Comparison of ENCODE assay signal across 8 cellular contexts in genomic region chr15:73052679-73053397, GRCh38. TPM values are rescaled to one million over a fixed set of nuclear protein-coding genes. Genes with fewer than 3 reads are reported as not detected.
DNase-seq lines count a peak whose midpoint lies in the region; ATAC-seq, FAIRE-seq and TF ChIP-seq lines count a peak whose summit lies in the region.

No MANE protein-coding gene starts in this region.

- H3K27ac ChIP-seq in H1 (ENCODE audit: low read depth, low read length) = peak overlapping the region; percentile 78; the same call in 1 of the 2 replicates

- 1% methylated on average over 40 of the region's 59 CpGs; no CpG with 5 or more reads in 1 of the 2 experiments for WGBS in H1 (ENCODE audit: extremely low coverage in 1 of 2, insufficient coverage in 1 of 2, insufficient read length in 1 of 2, insufficient replicate concordance in 2 of 2, low coverage in 1 of 2, low lambda C conversion rate in 2 of 2, missing lambda C conversion rate in 1 of 2), 2 experiments

- H3K9me3 ChIP-seq in H1 (ENCODE audit: insufficient read depth in 2 of 2, low read depth in 1 of 2, low read length in 1 of 2) = no peaks in the 10 kb centered on the region

- H3K4me3 ChIP-seq in H1 (ENCODE audit: extremely low read depth in 1 of 4, insufficient read depth in 2 of 4, low read depth in 3 of 4, low read length in 4 of 4) = peak overlapping the region; percentile 67 to 81 (median 69)

- no peak overlapping the region for H3K14ac ChIP-seq in H1 (ENCODE audit: insufficient read length)

- no peak overlapping the region for H2AFZ ChIP-seq in H1 (ENCODE audit: low read length)

- H2AK5ac ChIP-seq in H1 (ENCODE audit: low read depth, low read length) = no peak overlapping the region

- POLR2A ChIA-PET in H1 (lab: Charles Lee; ENCODE audit: partially characterized antibody) = interaction anchor here (0.9 to 2.3 kb wide), 7 partner anchors 9 to 191 kb away, joined by 3 to 14 read pairs (median 3); no protein-coding TSS in a partner anchor

- peak overlapping the region; percentile 64 to 98 (median 81) for H3K9ac ChIP-seq in H1 (replicated peaks in 1 of 4; ENCODE audit: extremely low read depth in 1 of 4, low read depth in 3 of 4, low read length in 3 of 4)

- H4K5ac ChIP-seq in H1 (ENCODE audit: insufficient read length, low read depth, low read length) = peak overlapping the region; percentile 30

- no peak for TF ChIP-seq EP300 in H1 (IDR thresholded peaks at IDR 0.05; ENCODE audit: borderline replicate concordance in 1 of 2, low read depth in 2 of 2, low read length in 2 of 2)

- peaks cover 0 to 5% (median 2%) of the 10 kb centered on the region in 4 experiments; a peak in 2 of 7 replicates for H3K4me1 ChIP-seq in H1 (replicated peaks in 1 of 4; ENCODE audit: control insufficient read depth in 3 of 4, insufficient read depth in 4 of 4, low read length in 3 of 4)

- peak overlapping the region; percentile 40 for H3K56ac ChIP-seq in H1 (replicated peaks; ENCODE audit: insufficient read length, low read depth, low read length)

- H4K20me1 ChIP-seq in H1 (replicated peaks in 1 of 2; ENCODE audit: control insufficient read depth in 1 of 2, insufficient read depth in 2 of 2, low read length in 2 of 2) = peaks cover 2 to 7% of the 10 kb centered on the region in 2 experiments

- H3K36me3 ChIP-seq in H1 (ENCODE audit: control insufficient read depth in 2 of 4, insufficient read depth in 4 of 4, low read length in 3 of 4) = no peaks in the 10 kb centered on the region

- H4K91ac ChIP-seq in H1 (replicated peaks; ENCODE audit: insufficient read length, low read length) = no peak overlapping the region

- H3K23me2 ChIP-seq in H1 (ENCODE audit: low read depth, low read length) = peaks cover 4% of the 10 kb centered on the region

- H3K79me1 ChIP-seq in H1 (ENCODE audit: low read depth, low read length) = peaks cover 5% of the 10 kb centered on the region; the same call in 1 of the 2 replicates

- no peak overlapping the region for H2BK15ac ChIP-seq in H1 (ENCODE audit: low read length)

- CTCF ChIA-PET in H1 (lab: Charles Lee; ENCODE audit: partially characterized antibody) = interaction anchor here (0.6 to 1.6 kb wide), 3 partner anchors 16 to 66 kb away, joined by 3 to 6 read pairs (median 4); no protein-coding TSS in a partner anchor

- peak overlapping the region; percentile 41 for H3K4ac ChIP-seq in H1 (replicated peaks; ENCODE audit: insufficient read length, low read depth, low read length)

- no peak overlapping the region for H2BK20ac ChIP-seq in H1 (ENCODE audit: low read length)

- peak in 1 of 2 experiments; percentile 14; a peak in 1 of 3 replicates for TF ChIP-seq POLR2A in H1 (IDR thresholded peaks at IDR 0.05; ENCODE audit: control extremely low read depth in 1 of 2, low read depth in 2 of 2, low read length in 2 of 2)

- H3K79me2 ChIP-seq in H1 (ENCODE audit: control insufficient read depth in 1 of 2, insufficient read depth in 2 of 2, low read length in 2 of 2) = peaks cover 3 to 47% of the 10 kb centered on the region in 2 experiments; a peak in 3 of 4 replicates

- TF ChIP-seq RAD21 in H1 (IDR thresholded peaks at IDR 0.05 in 1 of 2, conservative IDR thresholded peaks at IDR 0.05 in 1 of 2; ENCODE audit: low read depth in 2 of 2, low read length in 2 of 2) = no peak; a peak in 1 of 4 replicates

- FAIRE-seq in H1 (lab: Jason Lieb, UNC) = peak; percentile 13

- no peak overlapping the region for H3K23ac ChIP-seq in H1 (ENCODE audit: insufficient read length)

- no peak overlapping the region for H2BK120ac ChIP-seq in H1 (replicated peaks; ENCODE audit: low read depth, low read length)

- peak overlapping the region; percentile 74; the same call in 1 of the 2 replicates for H4K8ac ChIP-seq in H1 (ENCODE audit: extremely low read depth, insufficient read depth, low read length)

- DNase-seq in ELF-1 (ENCODE audit: low read depth, low spot score) (peak; percentile 69), NCI-H2227 treated with DMSO at 0.1 percent for 48 hours (lab: John Stamatoyannopoulos, UW) (peak; percentile 58), H1 (ENCODE audit: low read depth in 1 of 2, low spot score in 2 of 2) (peak in 1 of 2 experiments; percentile 67), lung microvascular endothelial cell (ENCODE audit: low read depth in 2 of 2) (peak; percentile 6 to 21), cerebellar nuclear complex (lab: John Stamatoyannopoulos, UW) (no peak)
- DNase-seq in activated CD4-positive, alpha-beta T cell treated with anti-CD3 and anti-CD28 coated beads, Interleukin-2, amount 50 U/mL, for 24 hours (ENCODE audit: low read depth in 1 of 2, low spot score in 1 of 2) = peak; percentile 0 to 1
- peak; percentile 2 for DNase-seq in stimulated activated CD8-positive, alpha-beta memory T cell treated with anti-CD3 and anti-CD28 coated beads, Interleukin-4, amount 100 ng/mL, for 24 hours (ENCODE audit: low read depth)

- H2BK5ac ChIP-seq in H1 (ENCODE audit: low read depth, low read length) = peak overlapping the region; percentile 63; the same call in 1 of the 2 replicates

- peak in 2 of 3 experiments; percentile 3 to 13; a peak in 2 of 4 replicates for TF ChIP-seq CTCF in H1 (IDR thresholded peaks at IDR 0.05; ENCODE audit: control extremely low read depth in 1 of 3, insufficient read depth in 1 of 3, low read depth in 1 of 3, low read length in 3 of 3)

- peak; percentile 39 for ATAC-seq in HG02610 (IDR thresholded peaks at IDR 0.05; ENCODE audit: unreplicated experiment)

- H2BK12ac ChIP-seq in H1 (ENCODE audit: low read depth, low read length) = no peak overlapping the region

- H3K27me3 ChIP-seq in H1 (replicated peaks in 1 of 4; ENCODE audit: control insufficient read depth in 3 of 4, extremely low read depth in 1 of 4, insufficient read depth in 3 of 4, low read length in 3 of 4) = no peaks in the 10 kb centered on the region

- peak overlapping the region; percentile 52 to 74 for H3K4me2 ChIP-seq in H1 (ENCODE audit: insufficient read depth in 1 of 2, low read depth in 2 of 2, low read length in 2 of 2)

- H3K18ac ChIP-seq in H1 (ENCODE audit: extremely low read depth, low read length) = no peak overlapping the region

TF ChIP-seq in H1, 55 proteins besides CTCF, POLR2A, EP300 and RAD21 (continues in another document):
- TF ChIP-seq SAP30 (IDR thresholded peaks at IDR 0.05; ENCODE audit: insufficient read depth, insufficient replicate concordance, low read length) (peak; percentile 33), RBBP5 (IDR thresholded peaks at IDR 0.05; ENCODE audit: borderline replicate concordance, low read depth, low read length) (no peak), RFX5 (IDR thresholded peaks at IDR 0.05; ENCODE audit: borderline replicate concordance, low read depth, low read length) (no peak), USF2 (IDR thresholded peaks at IDR 0.05; ENCODE audit: low read length) (no peak), BCL11A (IDR thresholded peaks at IDR 0.05; ENCODE audit: low read depth in 2 of 2, low read length in 2 of 2) (no peak), SIX5 (IDR thresholded peaks at IDR 0.05; ENCODE audit: low read depth, low read length) (no peak), TAF1 (IDR thresholded peaks at IDR 0.05; ENCODE audit: low read depth, low read length) (peak; percentile 35), KDM4A (IDR thresholded peaks at IDR 0.05; ENCODE audit: low read depth, low read length, severe bottlenecking) (peak; percentile 63), KDM5A (IDR thresholded peaks at IDR 0.05; ENCODE audit: low read length) (no peak), MAX (IDR thresholded peaks at IDR 0.05) (no peak), GTF2F1 (IDR thresholded peaks at IDR 0.05; ENCODE audit: borderline replicate concordance, low read depth, low read length) (no peak), TBP (IDR thresholded peaks at IDR 0.05; ENCODE audit: low read depth, low read length) (0 out of 2 replicates have a peak, but pooled peaks have one; percentile 10), EGR1 (IDR thresholded peaks at IDR 0.05; ENCODE audit: borderline replicate concordance, low read depth, low read length) (peak; percentile 23; the same call in 1 of the 2 replicates), BRCA1 (IDR thresholded peaks at IDR 0.05; ENCODE audit: low read depth, low read length) (peak; percentile 49; the same call in 1 of the 2 replicates), CHD2 (IDR thresholded peaks at IDR 0.05; ENCODE audit: low read length) (peak; percentile 77), CEBPB (IDR thresholded peaks at IDR 0.05; ENCODE audit: low read depth, low read length) (no peak), BACH1 (IDR thresholded peaks at IDR 0.05; ENCODE audit: low read length) (peak; percentile 40; the same call in 1 of the 2 replicates), HDAC2 (IDR thresholded peaks at IDR 0.05; ENCODE audit: borderline replicate concordance in 1 of 2, low read depth in 2 of 2, low read length in 2 of 2) (peak in 1 of 2 experiments; percentile 61; a peak in 1 of 4 replicates)
- TF ChIP-seq, protein P1, sequence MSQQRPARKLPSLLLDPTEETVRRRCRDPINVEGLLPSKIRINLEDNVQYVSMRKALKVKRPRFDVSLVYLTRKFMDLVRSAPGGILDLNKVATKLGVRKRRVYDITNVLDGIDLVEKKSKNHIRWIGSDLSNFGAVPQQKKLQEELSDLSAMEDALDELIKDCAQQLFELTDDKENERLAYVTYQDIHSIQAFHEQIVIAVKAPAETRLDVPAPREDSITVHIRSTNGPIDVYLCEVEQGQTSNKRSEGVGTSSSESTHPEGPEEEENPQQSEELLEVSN (IDR thresholded peaks at IDR 0.05) = no peak

RNA-seq across cellular contexts. Expression of gene NEO1, which starts 0.6 kb away (rescaled TPM):
- 51.0 and 56.5 TPM in 2 replicates for total RNA-seq in H1 (2021; fragmentation: NEBNext Ultra II Directional; extraction: Animal tissue kit (Norgen Biotek cat#: 25700))
- 36.0 and 36.1 TPM in 2 replicates for polyA plus RNA-seq in H1 (2011; rRNA removed)
- polyA plus RNA-seq in H1 (2011; cell fraction: cytosol; rRNA removed) = 22.6 TPM
- polyA plus RNA-seq in H1 (2011; cell fraction: nucleus; rRNA removed) = 69.6 TPM
- 44.0 to 58.8 TPM (median 52.2 TPM) in 4 replicates for polyA plus RNA-seq in H1 (2012, experiment 1 of 2)
- 4.2 TPM for polyA plus RNA-seq in H1 (2012, experiment 2 of 2)
- 62.3 TPM for polyA plus RNA-seq in H1 (2013, experiment 1 of 2)
- polyA plus RNA-seq in H1 (2013, experiment 2 of 2) = 62.8 TPM
- polyA minus RNA-seq in H1 (2011; rRNA and poly(A)+ RNA removed) = 54.6 and 64.8 TPM in 2 replicates
- polyA minus RNA-seq in H1 (2011; cell fraction: cytosol; rRNA and poly(A)+ RNA removed) = 25.7 TPM
- polyA minus RNA-seq in H1 (2011; cell fraction: nucleus; rRNA and poly(A)+ RNA removed) = 40.2 TPM
- 2.2 and 44.6 TPM in 2 replicates for total RNA-seq in lung microvascular endothelial cell

Comparison
In these comparisons a context has a peak if more than half of its experiments do, and no peak if none do; other contexts are left out.
1. DNase-seq: peak in ELF-1 (single experiment), NCI-H2227 treated with DMSO at 0.1 percent for 48 hours (single experiment), activated CD4-positive, alpha-beta T cell treated with anti-CD3 and anti-CD28 coated beads, Interleukin-2, amount 50 U/mL, for 24 hours (2 of 2), lung microvascular endothelial cell (2 of 2) and stimulated activated CD8-positive, alpha-beta memory T cell treated with anti-CD3 and anti-CD28 coated beads, Interleukin-4, amount 100 ng/mL, for 24 hours (single experiment); none in cerebellar nuclear complex (0 of 2).